ENCODE assay signal across 18 cellular contexts in the genomic region with DNA sequence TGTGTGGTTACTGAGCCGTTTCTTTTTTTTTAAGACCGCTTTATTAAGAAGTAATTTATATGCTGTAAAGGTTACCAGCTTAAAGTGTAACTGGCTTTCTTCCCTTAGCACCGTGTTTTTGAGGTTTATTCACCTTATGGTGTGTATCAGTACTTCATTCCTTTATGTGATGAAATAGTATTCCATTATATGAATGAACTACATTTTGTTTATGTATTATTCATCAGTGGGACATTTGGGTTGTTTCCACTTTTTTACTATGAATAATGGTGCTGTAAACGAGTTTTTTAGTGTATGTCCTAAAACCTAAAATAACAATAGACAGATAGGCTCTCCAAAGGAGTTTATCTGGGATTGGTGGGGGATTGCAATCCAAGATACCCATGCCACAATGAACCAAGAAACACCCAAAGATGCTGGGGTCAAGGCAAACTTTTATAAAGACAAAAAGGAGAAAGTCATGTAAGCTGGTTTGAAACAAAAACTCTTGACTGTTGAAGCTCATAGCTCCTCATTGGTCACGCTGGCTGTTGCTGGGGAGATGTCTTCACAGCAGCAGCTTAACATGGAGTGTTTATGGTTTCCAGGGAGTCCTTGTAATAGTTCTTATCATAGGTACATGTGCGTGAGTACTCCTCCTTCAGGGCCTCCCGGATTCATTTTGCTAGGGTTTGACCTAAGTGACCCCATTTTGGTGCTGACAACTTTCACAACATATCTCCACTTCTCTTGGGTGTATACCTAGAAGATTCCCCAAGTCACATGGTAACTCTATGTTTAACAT. TPM values are rescaled to one million over a fixed set of nuclear protein-coding genes. Genes with fewer than 3 reads are reported as not detected.
DNase-seq lines count a peak whose midpoint lies in the region; ATAC-seq and TF ChIP-seq lines count a peak whose summit lies in the region.
"Had no signal": no experiment of that assay in that cellular context is flagged by ENCODE, and none has a peak within 500 bp of the region (broad histone marks: within the 10 kb centered on the region; RNA-seq: fewer than 3 reads in every experiment).

No MANE protein-coding gene starts in this region.

- 70 to 85% (median 76%) methylated on average over 7 of the region's 7 CpGs for WGBS in heart left ventricle, 4 donors

- H3K27me3 ChIP-seq in heart left ventricle: no peaks in the 10 kb centered on the region
- H3K27me3 ChIP-seq: MG63, SJSA1 had no signal

- ATAC-seq in heart left ventricle (peak; percentile 21 to 65 (median 48)), HG03342 (IDR thresholded peaks at IDR 0.05; ENCODE audit: unreplicated experiment) (no peak)
- ATAC-seq: GM23338 had no signal

- DNase-seq in heart left ventricle (no peak), cardiac septum (ENCODE audit: low spot score) (no peak), iris pigment epithelial cell (ENCODE audit: low read depth) (peak; percentile 58), NCI-H187 (lab: John Stamatoyannopoulos, UW) (no peak), cerebellar cortex (ENCODE audit: low spot score) (no peak)
- DNase-seq in Jurkat, Clone E6-1 (ENCODE audit: low read depth, low spot score): peak; percentile 8
- DNase-seq: Caco-2, DMS53, MG63, NCI-H1092, NCI-H146, NCI-H2081 treated with DMSO at 0.1 percent for 48 hours, NCI-H510A, NCI-H774 had no signal

- intact Hi-C loops in heart left ventricle (cut with DNase I) (loop anchor here in 4 of 10 donors (5.0 to 10.0 kb wide), 4 partner anchors 141 to 334 kb away; no protein-coding TSS in a partner anchor), cardiac septum (cut with DNase I) (loop anchor here (10.0 kb wide), 1 partner anchor 131 kb away; no protein-coding TSS in a partner anchor)

- H3K4me3 ChIP-seq in heart left ventricle: no peak overlapping the region
- H3K4me3 ChIP-seq in Jurkat, Clone E6-1 (ENCODE audit: low read length): no peak overlapping the region
- H3K4me3 ChIP-seq: GM23338, MG63, SJSA1 had no signal

- TF ChIP-seq POLR2A in heart left ventricle (IDR thresholded peaks at IDR 0.05): no peak

- H3K4me1 ChIP-seq in heart left ventricle: peaks cover 0 to 11% (median 8%) of the 10 kb centered on the region in 12 donors

- no peak for TF ChIP-seq CTCF in heart left ventricle (IDR thresholded peaks at IDR 0.05)

- H3K36me3 ChIP-seq in heart left ventricle: peaks cover 0 to 28% (median 17%) of the 10 kb centered on the region in 9 donors

- H3K27ac ChIP-seq in heart left ventricle: no peak overlapping the region
- H3K27ac ChIP-seq: RWPE1, SJSA1 had no signal

- no peaks in the 10 kb centered on the region for H3K9me3 ChIP-seq in heart left ventricle
- H3K9me3 ChIP-seq: Caco-2, MG63, SJSA1 had no signal

RNA-seq across cellular contexts. Expression of a gene that starts 16.0 kb away (rescaled TPM):
- total RNA-seq in heart left ventricle: 10 to 100 TPM; 43.7 to 60.4 (median 49.5) TPM
- 10 to 100 TPM; 46.2 to 63.8 TPM for polyA plus RNA-seq in heart left ventricle
- total RNA-seq in cardiac septum: 45.0 TPM
- 46.1 TPM for polyA plus RNA-seq in Jurkat, Clone E6-1 (2012; ENCODE audit: insufficient read depth, insufficient read length)

Comparison
In these comparisons a context has a peak if more than half of its experiments do, and no peak if none do; other contexts are left out.
1. DNase-seq: peak in Jurkat, Clone E6-1 (single experiment) and iris pigment epithelial cell (single experiment); none in heart left ventricle (0 of 5), cardiac septum (single experiment), NCI-H187 (0 of 2) and cerebellar cortex (single experiment).